ENCODE assay signal across 10 cellular contexts in genomic region chr22:28417426-28417825, GRCh38.
"Had no signal": no experiment of that assay in that cellular context is flagged by ENCODE, and none has a peak within 500 bp of the region (broad histone marks: within the 10 kb centered on the region; RNA-seq: fewer than 3 reads in every experiment).

No MANE protein-coding gene starts in this region.

- H3K9ac ChIP-seq: GM23248, KMS-11 had no signal

- H3K4me3 ChIP-seq: GM23248, HAP-1 had no signal

- H3K36me3 ChIP-seq: HAP-1 had no signal

- H3K9me3 ChIP-seq: HAP-1 had no signal

- ATAC-seq: HCT116, HepG2 had no signal

- H3K4me2 ChIP-seq: KMS-11 had no signal

- DNase-seq: GM23248, GOT3, H7, HFFc6, KBM-7 had no signal

- H3K27ac ChIP-seq: GM23248, HL-60, KMS-11 had no signal

- H2AFZ ChIP-seq: GM23248 had no signal
